ENCODE assay signal across 8 cellular contexts in genomic region chr7:29345590-29345989, GRCh38.
DNase-seq lines count a peak whose midpoint lies in the region; ATAC-seq and TF ChIP-seq lines count a peak whose summit lies in the region.

No MANE protein-coding gene starts in this region.

- peak; percentile 63 for DNase-seq in cardiac muscle cell (ENCODE audit: low read depth in 1 of 2, low spot score in 1 of 2)
- no peak for DNase-seq in Right ventricle myocardium inferior (ENCODE audit: missing footprints)
- peak; percentile 58 for DNase-seq in NT2/D1 (ENCODE audit: low read depth, low spot score)
- DNase-seq in endodermal cell, result peak; percentile 86
- DNase-seq in neural progenitor cell (ENCODE audit: low spot score), result peak; percentile 71

- H3K27me3 Mint-ChIP-seq in endodermal cell (ENCODE audit: insufficient read depth) (peaks cover 7% of the 10 kb centered on the region), neural progenitor cell (ENCODE audit: insufficient read depth, low read depth) (no peaks in the 10 kb centered on the region)

- no peaks in the 10 kb centered on the region for H3K79me2 ChIP-seq in neural progenitor cell (ENCODE audit: low read depth)

- H3K36me3 Mint-ChIP-seq in endodermal cell (ENCODE audit: low read depth) (no peaks in the 10 kb centered on the region), neural progenitor cell (no peaks in the 10 kb centered on the region)

- no peak for ATAC-seq in Right ventricle myocardium inferior
- no peak for ATAC-seq in HG02970 (IDR thresholded peaks at IDR 0.05; ENCODE audit: low FRiP score, unreplicated experiment)
- ATAC-seq in GM18498 (IDR thresholded peaks at IDR 0.05; ENCODE audit: unreplicated experiment), result no peak
- no peak for ATAC-seq in GM21515 (IDR thresholded peaks at IDR 0.05; ENCODE audit: unreplicated experiment)

- H3K9me3 ChIP-seq in cardiac muscle cell (ENCODE audit: low read depth), result no peaks in the 10 kb centered on the region
- H3K9me3 ChIP-seq in NT2/D1 (ENCODE audit: insufficient read depth, low read length), result no peaks in the 10 kb centered on the region
- H3K9me3 ChIP-seq in endodermal cell (ENCODE audit: control insufficient read depth, low read length), result no peaks in the 10 kb centered on the region
- no peaks in the 10 kb centered on the region for H3K9me3 ChIP-seq in neural progenitor cell (ENCODE audit: low read depth)

- no peak overlapping the region for H3K4me3 Mint-ChIP-seq in endodermal cell
- no peak overlapping the region for H3K4me3 Mint-ChIP-seq in neural progenitor cell

- peak; percentile 57 for TF ChIP-seq CTCF in cardiac muscle cell (IDR thresholded peaks at IDR 0.05; ENCODE audit: low read depth, low read length)
- TF ChIP-seq CTCF in endodermal cell (conservative IDR thresholded peaks at IDR 0.05), result peak; percentile 82
- TF ChIP-seq CTCF in neural progenitor cell (IDR thresholded peaks at IDR 0.05), result peak; percentile 71

- H3K9me3 Mint-ChIP-seq in endodermal cell (no peaks in the 10 kb centered on the region), neural progenitor cell (no peaks in the 10 kb centered on the region)

- no peak overlapping the region for H3K27ac Mint-ChIP-seq in endodermal cell
- no peak overlapping the region for H3K27ac Mint-ChIP-seq in neural progenitor cell

- H3K4me1 ChIP-seq in cardiac muscle cell (ENCODE audit: low read depth) (no peaks in the 10 kb centered on the region), NT2/D1 (ENCODE audit: insufficient read depth, insufficient read length) (no peaks in the 10 kb centered on the region), endodermal cell (ENCODE audit: control insufficient read depth, insufficient read depth, low read length) (no peaks in the 10 kb centered on the region), neural progenitor cell (peaks cover 8% of the 10 kb centered on the region)

- H3K27ac ChIP-seq in cardiac muscle cell (no peak overlapping the region), endodermal cell (ENCODE audit: low read depth, low read length) (no peak overlapping the region), neural progenitor cell (no peak overlapping the region)

- H3K4me2 ChIP-seq in neural progenitor cell, result no peak overlapping the region

- peaks cover 12% of the 10 kb centered on the region for H3K27me3 ChIP-seq in cardiac muscle cell
- H3K27me3 ChIP-seq in NT2/D1 (ENCODE audit: insufficient read depth, insufficient read length), result no peaks in the 10 kb centered on the region
- H3K27me3 ChIP-seq in endodermal cell (ENCODE audit: control insufficient read depth, insufficient read depth, low read length, poor library complexity, severe bottlenecking), result no peaks in the 10 kb centered on the region
- H3K27me3 ChIP-seq in neural progenitor cell, result no peaks in the 10 kb centered on the region

- intact Hi-C loops in Right ventricle myocardium inferior (cut with DNase I), result no loop called here

- H3F3A ChIP-seq in neural progenitor cell (ENCODE audit: low read depth), result no peaks in the 10 kb centered on the region

- no peaks in the 10 kb centered on the region for H4K20me1 ChIP-seq in neural progenitor cell (ENCODE audit: low read depth)

- no peak overlapping the region for H3K9ac ChIP-seq in NT2/D1 (ENCODE audit: insufficient read length, low read depth)
- H3K9ac ChIP-seq in endodermal cell (ENCODE audit: extremely low read depth, low read length, poor library complexity, severe bottlenecking), result no peak overlapping the region
- no peak overlapping the region for H3K9ac ChIP-seq in neural progenitor cell

- WGBS in endodermal cell (ENCODE audit: insufficient coverage in 1 of 2, insufficient read length in 1 of 2), 2 experiments, result 77 to 79% methylated on average over 9 of the region's 9 CpGs

- H3K36me3 ChIP-seq in cardiac muscle cell, result no peaks in the 10 kb centered on the region
- no peaks in the 10 kb centered on the region for H3K36me3 ChIP-seq in NT2/D1 (ENCODE audit: insufficient read depth, insufficient read length, low read length)
- H3K36me3 ChIP-seq in endodermal cell (ENCODE audit: control insufficient read depth, insufficient read depth, low read length), result no peaks in the 10 kb centered on the region
- H3K36me3 ChIP-seq in neural progenitor cell, result no peaks in the 10 kb centered on the region

- H3K4me3 ChIP-seq in cardiac muscle cell, result no peak overlapping the region
- no peak overlapping the region for H3K4me3 ChIP-seq in NT2/D1 (ENCODE audit: insufficient read length, low read depth)
- H3K4me3 ChIP-seq in endodermal cell (ENCODE audit: low read length), result no peak overlapping the region
- no peak overlapping the region for H3K4me3 ChIP-seq in neural progenitor cell

- H3K4me1 Mint-ChIP-seq in endodermal cell, result peaks cover 3% of the 10 kb centered on the region
- H3K4me1 Mint-ChIP-seq in neural progenitor cell, result peaks cover 20% of the 10 kb centered on the region

- no peak overlapping the region for H2AFZ ChIP-seq in neural progenitor cell (replicated peaks)
